In the genomic region with DNA sequence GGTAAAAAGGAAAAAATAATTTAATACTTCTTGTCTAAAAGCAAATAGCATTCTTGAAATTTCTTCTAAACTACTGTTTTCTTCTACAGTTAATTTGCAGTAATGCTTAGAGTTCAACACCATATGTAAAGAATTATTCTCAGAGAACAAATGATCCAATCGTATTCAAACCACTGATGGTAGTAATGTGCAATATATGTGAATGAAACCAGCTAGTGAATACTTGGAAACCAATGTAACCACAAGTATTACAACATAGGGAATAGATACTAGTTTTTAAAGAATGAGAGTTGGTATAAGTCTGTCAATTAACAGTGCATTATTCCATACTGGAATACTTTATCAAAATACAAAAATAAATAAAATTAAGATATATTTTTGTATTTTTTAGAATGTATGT, we compare ENCODE assay signal across 1 cellular context.
TF ChIP-seq lines count a peak whose summit lies in the region.

No MANE protein-coding gene starts in this region.

TF ChIP-seq in IMR-90, 13 proteins besides CTCF, POLR2A, EP300 and RAD21 (continued from another document):
- TF ChIP-seq, protein P1, sequence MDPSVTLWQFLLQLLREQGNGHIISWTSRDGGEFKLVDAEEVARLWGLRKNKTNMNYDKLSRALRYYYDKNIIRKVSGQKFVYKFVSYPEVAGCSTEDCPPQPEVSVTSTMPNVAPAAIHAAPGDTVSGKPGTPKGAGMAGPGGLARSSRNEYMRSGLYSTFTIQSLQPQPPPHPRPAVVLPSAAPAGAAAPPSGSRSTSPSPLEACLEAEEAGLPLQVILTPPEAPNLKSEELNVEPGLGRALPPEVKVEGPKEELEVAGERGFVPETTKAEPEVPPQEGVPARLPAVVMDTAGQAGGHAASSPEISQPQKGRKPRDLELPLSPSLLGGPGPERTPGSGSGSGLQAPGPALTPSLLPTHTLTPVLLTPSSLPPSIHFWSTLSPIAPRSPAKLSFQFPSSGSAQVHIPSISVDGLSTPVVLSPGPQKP (IDR thresholded peaks at IDR 0.05; ENCODE audit: borderline replicate concordance, low read depth, low read length) = no peak
- no peak for TF ChIP-seq BHLHE40 (IDR thresholded peaks at IDR 0.05; ENCODE audit: low read depth, low read length)
